Comparison of ENCODE assay signal across 8 cellular contexts in genomic region chr9:14433841-14434511, GRCh38.
DNase-seq lines count a peak whose midpoint lies in the region; ATAC-seq and TF ChIP-seq lines count a peak whose summit lies in the region.

No MANE protein-coding gene starts in this region.

- H3K4me1 Mint-ChIP-seq in natural killer cell treated with Interleukin-12 subunit alpha and Interleukin-12 subunit beta and Interleukin-15 and Interleukin-18, amount 100 ng/mL, for 72 hours (ENCODE audit: low read depth in 2 of 2) = no peaks in the 10 kb centered on the region

- H3K36me3 Mint-ChIP-seq in natural killer cell treated with Interleukin-12 subunit alpha and Interleukin-12 subunit beta and Interleukin-15 and Interleukin-18, amount 100 ng/mL, for 72 hours = no peaks in the 10 kb centered on the region

- H3K27me3 ChIP-seq in RWPE2 (ENCODE audit: insufficient read depth, poor library complexity, severe bottlenecking) = no peaks in the 10 kb centered on the region

- TF ChIP-seq CTCF in RWPE2 (IDR thresholded peaks at IDR 0.05; ENCODE audit: poor library complexity, severe bottlenecking) (peak; percentile 64), foreskin fibroblast (IDR thresholded peaks at IDR 0.05; ENCODE audit: low read depth, low read length) (peak; percentile 17)

- no peaks in the 10 kb centered on the region for H3K36me3 ChIP-seq in RWPE2 (ENCODE audit: low read depth)

- ATAC-seq in HG02759 (IDR thresholded peaks at IDR 0.05; ENCODE audit: unreplicated experiment) (peak; percentile 54), RWPE2 (ENCODE audit: low read depth) (peak; percentile 70), GM19467 (IDR thresholded peaks at IDR 0.05; ENCODE audit: unreplicated experiment) (no peak), HG02970 (IDR thresholded peaks at IDR 0.05; ENCODE audit: low FRiP score, unreplicated experiment) (no peak)
- ATAC-seq in natural killer cell treated with Interleukin-12 subunit alpha and Interleukin-12 subunit beta and Interleukin-15 and Interleukin-18, amount 100 ng/mL, for 72 hours = no peak

- in situ Hi-C loops in ACHN (cut with HindIII; ENCODE audit: low pct_ligation_motif_present, low pct_unique_long_range_greater_than_20kb, low sequenced_read_pairs) = no loop called here

- H3K27ac ChIP-seq in RWPE2 (ENCODE audit: poor library complexity, severe bottlenecking) = no peak overlapping the region

- no peaks in the 10 kb centered on the region for H3K9me3 ChIP-seq in RWPE2 (ENCODE audit: severe bottlenecking)

- no peak overlapping the region for H3K4me3 Mint-ChIP-seq in natural killer cell treated with Interleukin-12 subunit alpha and Interleukin-12 subunit beta and Interleukin-15 and Interleukin-18, amount 100 ng/mL, for 72 hours

- no peaks in the 10 kb centered on the region for H3K9me3 Mint-ChIP-seq in natural killer cell treated with Interleukin-12 subunit alpha and Interleukin-12 subunit beta and Interleukin-15 and Interleukin-18, amount 100 ng/mL, for 72 hours

- DNase-seq in ACHN = peak; percentile 72
- DNase-seq in RWPE2 (ENCODE audit: low spot score) = no peak
- DNase-seq in foreskin fibroblast = peak; percentile 36 to 79
- peak; percentile 39 for DNase-seq in retina
- DNase-seq in natural killer cell treated with Interleukin-12 subunit alpha and Interleukin-12 subunit beta and Interleukin-15 and Interleukin-18, amount 100 ng/mL, for 72 hours (ENCODE audit: low spot score) = no peak

- H3K27me3 Mint-ChIP-seq in natural killer cell treated with Interleukin-12 subunit alpha and Interleukin-12 subunit beta and Interleukin-15 and Interleukin-18, amount 100 ng/mL, for 72 hours = peaks cover 7 to 19% of the 10 kb centered on the region in 2 donors

- H3K4me3 ChIP-seq in RWPE2 (ENCODE audit: severe bottlenecking) (no peak overlapping the region), foreskin fibroblast (ENCODE audit: low read depth in 1 of 2, low read length in 2 of 2) (no peak overlapping the region)

- H3K4me1 ChIP-seq in RWPE2 (ENCODE audit: insufficient read depth, poor library complexity, severe bottlenecking) = peaks cover 11% of the 10 kb centered on the region

- no peak overlapping the region for H3K27ac Mint-ChIP-seq in natural killer cell treated with Interleukin-12 subunit alpha and Interleukin-12 subunit beta and Interleukin-15 and Interleukin-18, amount 100 ng/mL, for 72 hours

Comparison
In these comparisons a context has a peak if more than half of its experiments do, and no peak if none do; other contexts are left out.
1. DNase-seq: peak in ACHN (single experiment), foreskin fibroblast (2 of 2) and retina (single experiment); none in RWPE2 (single experiment) and natural killer cell treated with Interleukin-12 subunit alpha and Interleukin-12 subunit beta and Interleukin-15 and Interleukin-18, amount 100 ng/mL, for 72 hours (single experiment).
2. ATAC-seq: peak in HG02759 (single experiment) and RWPE2 (single experiment); none in GM19467 (single experiment), HG02970 (single experiment) and natural killer cell treated with Interleukin-12 subunit alpha and Interleukin-12 subunit beta and Interleukin-15 and Interleukin-18, amount 100 ng/mL, for 72 hours (0 of 2).